ENCODE assay signal across 3 cellular contexts in genomic region chr4:92843784-92844183, GRCh38.
A peak's percentile ranks its signal among the peaks of the same experiment; 100 is the strongest.
TF ChIP-seq lines count a peak whose summit lies in the region.

No MANE protein-coding gene starts in this region.

TF ChIP-seq in HepG2, 621 proteins besides CTCF, POLR2A, EP300 and RAD21 (continued from another document):
- TF ChIP-seq MAFK (conservative IDR thresholded peaks at IDR 0.05 in 1 of 2, IDR thresholded peaks at IDR 0.05 in 1 of 2; ENCODE audit: low read length in 2 of 2): peak; percentile 70 to 92
- TF ChIP-seq ASH2L (IDR thresholded peaks at IDR 0.05; ENCODE audit: insufficient read length, low read depth, low read length): no peak
- no peak for TF ChIP-seq GLMP (CRISPR knock-in tag; IDR thresholded peaks at IDR 0.05; ENCODE audit: borderline replicate concordance)

TF ChIP-seq in K562, 482 proteins besides CTCF, POLR2A, EP300 and RAD21 (continued from another document):
- TF ChIP-seq, protein P1, sequence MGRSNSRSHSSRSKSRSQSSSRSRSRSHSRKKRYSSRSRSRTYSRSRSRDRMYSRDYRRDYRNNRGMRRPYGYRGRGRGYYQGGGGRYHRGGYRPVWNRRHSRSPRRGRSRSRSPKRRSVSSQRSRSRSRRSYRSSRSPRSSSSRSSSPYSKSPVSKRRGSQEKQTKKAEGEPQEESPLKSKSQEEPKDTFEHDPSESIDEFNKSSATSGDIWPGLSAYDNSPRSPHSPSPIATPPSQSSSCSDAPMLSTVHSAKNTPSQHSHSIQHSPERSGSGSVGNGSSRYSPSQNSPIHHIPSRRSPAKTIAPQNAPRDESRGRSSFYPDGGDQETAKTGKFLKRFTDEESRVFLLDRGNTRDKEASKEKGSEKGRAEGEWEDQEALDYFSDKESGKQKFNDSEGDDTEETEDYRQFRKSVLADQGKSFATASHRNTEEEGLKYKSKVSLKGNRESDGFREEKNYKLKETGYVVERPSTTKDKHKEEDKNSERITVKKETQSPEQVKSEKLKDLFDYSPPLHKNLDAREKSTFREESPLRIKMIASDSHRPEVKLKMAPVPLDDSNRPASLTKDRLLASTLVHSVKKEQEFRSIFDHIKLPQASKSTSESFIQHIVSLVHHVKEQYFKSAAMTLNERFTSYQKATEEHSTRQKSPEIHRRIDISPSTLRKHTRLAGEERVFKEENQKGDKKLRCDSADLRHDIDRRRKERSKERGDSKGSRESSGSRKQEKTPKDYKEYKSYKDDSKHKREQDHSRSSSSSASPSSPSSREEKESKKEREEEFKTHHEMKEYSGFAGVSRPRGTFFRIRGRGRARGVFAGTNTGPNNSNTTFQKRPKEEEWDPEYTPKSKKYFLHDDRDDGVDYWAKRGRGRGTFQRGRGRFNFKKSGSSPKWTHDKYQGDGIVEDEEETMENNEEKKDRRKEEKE (IDR thresholded peaks at IDR 0.05; ENCODE audit: borderline replicate concordance in 1 of 2, control insufficient read depth in 1 of 2, low read depth in 2 of 2, low read length in 1 of 2): no peak
- TF ChIP-seq PRPF4 (IDR thresholded peaks at IDR 0.05; ENCODE audit: insufficient read depth, low read depth, low read length, poor library complexity, severe bottlenecking) (no peak), SMC3 (conservative IDR thresholded peaks at IDR 0.05; ENCODE audit: insufficient read depth, low read depth, low read length) (no peak), LEF1 (IDR thresholded peaks at IDR 0.05) (no peak), MAFF (IDR thresholded peaks at IDR 0.05; ENCODE audit: low read length) (peak; percentile 52), ZNF316 (IDR thresholded peaks at IDR 0.05) (peak; percentile 71), ZNF77 (CRISPR knock-in tag; IDR thresholded peaks at IDR 0.05) (no peak), CBX2 (IDR thresholded peaks at IDR 0.05; ENCODE audit: insufficient read depth, low read length, poor library complexity, severe bottlenecking) (no peak), TAL1 (IDR thresholded peaks at IDR 0.05) (no peak), ERF (CRISPR knock-in tag; IDR thresholded peaks at IDR 0.05) (no peak), BMI1 (IDR thresholded peaks at IDR 0.05; ENCODE audit: low read length) (no peak), ZNF830 (CRISPR knock-in tag; IDR thresholded peaks at IDR 0.05) (no peak)
- TF ChIP-seq, protein P2, sequence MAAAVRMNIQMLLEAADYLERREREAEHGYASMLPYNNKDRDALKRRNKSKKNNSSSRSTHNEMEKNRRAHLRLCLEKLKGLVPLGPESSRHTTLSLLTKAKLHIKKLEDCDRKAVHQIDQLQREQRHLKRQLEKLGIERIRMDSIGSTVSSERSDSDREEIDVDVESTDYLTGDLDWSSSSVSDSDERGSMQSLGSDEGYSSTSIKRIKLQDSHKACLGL (CRISPR knock-in tag; IDR thresholded peaks at IDR 0.05; ENCODE audit: borderline replicate concordance, poor library complexity, severe bottlenecking): no peak
- TF ChIP-seq, protein P3, sequence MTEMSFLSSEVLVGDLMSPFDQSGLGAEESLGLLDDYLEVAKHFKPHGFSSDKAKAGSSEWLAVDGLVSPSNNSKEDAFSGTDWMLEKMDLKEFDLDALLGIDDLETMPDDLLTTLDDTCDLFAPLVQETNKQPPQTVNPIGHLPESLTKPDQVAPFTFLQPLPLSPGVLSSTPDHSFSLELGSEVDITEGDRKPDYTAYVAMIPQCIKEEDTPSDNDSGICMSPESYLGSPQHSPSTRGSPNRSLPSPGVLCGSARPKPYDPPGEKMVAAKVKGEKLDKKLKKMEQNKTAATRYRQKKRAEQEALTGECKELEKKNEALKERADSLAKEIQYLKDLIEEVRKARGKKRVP (CRISPR knock-in tag; IDR thresholded peaks at IDR 0.05): no peak

TF ChIP-seq in GM23338, 12 proteins besides CTCF, POLR2A, EP300 and RAD21:
- TF ChIP-seq, protein P4, sequence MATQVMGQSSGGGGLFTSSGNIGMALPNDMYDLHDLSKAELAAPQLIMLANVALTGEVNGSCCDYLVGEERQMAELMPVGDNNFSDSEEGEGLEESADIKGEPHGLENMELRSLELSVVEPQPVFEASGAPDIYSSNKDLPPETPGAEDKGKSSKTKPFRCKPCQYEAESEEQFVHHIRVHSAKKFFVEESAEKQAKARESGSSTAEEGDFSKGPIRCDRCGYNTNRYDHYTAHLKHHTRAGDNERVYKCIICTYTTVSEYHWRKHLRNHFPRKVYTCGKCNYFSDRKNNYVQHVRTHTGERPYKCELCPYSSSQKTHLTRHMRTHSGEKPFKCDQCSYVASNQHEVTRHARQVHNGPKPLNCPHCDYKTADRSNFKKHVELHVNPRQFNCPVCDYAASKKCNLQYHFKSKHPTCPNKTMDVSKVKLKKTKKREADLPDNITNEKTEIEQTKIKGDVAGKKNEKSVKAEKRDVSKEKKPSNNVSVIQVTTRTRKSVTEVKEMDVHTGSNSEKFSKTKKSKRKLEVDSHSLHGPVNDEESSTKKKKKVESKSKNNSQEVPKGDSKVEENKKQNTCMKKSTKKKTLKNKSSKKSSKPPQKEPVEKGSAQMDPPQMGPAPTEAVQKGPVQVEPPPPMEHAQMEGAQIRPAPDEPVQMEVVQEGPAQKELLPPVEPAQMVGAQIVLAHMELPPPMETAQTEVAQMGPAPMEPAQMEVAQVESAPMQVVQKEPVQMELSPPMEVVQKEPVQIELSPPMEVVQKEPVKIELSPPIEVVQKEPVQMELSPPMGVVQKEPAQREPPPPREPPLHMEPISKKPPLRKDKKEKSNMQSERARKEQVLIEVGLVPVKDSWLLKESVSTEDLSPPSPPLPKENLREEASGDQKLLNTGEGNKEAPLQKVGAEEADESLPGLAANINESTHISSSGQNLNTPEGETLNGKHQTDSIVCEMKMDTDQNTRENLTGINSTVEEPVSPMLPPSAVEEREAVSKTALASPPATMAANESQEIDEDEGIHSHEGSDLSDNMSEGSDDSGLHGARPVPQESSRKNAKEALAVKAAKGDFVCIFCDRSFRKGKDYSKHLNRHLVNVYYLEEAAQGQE (IDR thresholded peaks at IDR 0.05; ENCODE audit: unreplicated experiment): no peak
- TF ChIP-seq EZH2 (IDR thresholded peaks at IDR 0.05; ENCODE audit: low read depth, unreplicated experiment) (no peak), CREB1 (CRISPR knock-in tag; IDR thresholded peaks at IDR 0.05; ENCODE audit: low read depth) (no peak), ZNF462 (CRISPR knock-in tag; IDR thresholded peaks at IDR 0.05) (no peak), ZNF114 (CRISPR knock-in tag; IDR thresholded peaks at IDR 0.05) (no peak), ZNF331 (CRISPR knock-in tag; IDR thresholded peaks at IDR 0.05; ENCODE audit: low read depth) (no peak), NANOG (IDR thresholded peaks at IDR 0.05; ENCODE audit: borderline replicate concordance) (no peak), JUNB (IDR thresholded peaks at IDR 0.05; ENCODE audit: unreplicated experiment) (no peak), EZH2phosphoT487 (IDR thresholded peaks at IDR 0.05; ENCODE audit: unreplicated experiment) (no peak), STAT1 (IDR thresholded peaks at IDR 0.05; ENCODE audit: unreplicated experiment) (no peak), POLR2AphosphoS5 (IDR thresholded peaks at IDR 0.05; ENCODE audit: low read depth) (no peak), ETS1 (IDR thresholded peaks at IDR 0.05) (no peak)
